Comparison of ENCODE assay signal across 1 cellular context in the genomic region with DNA sequence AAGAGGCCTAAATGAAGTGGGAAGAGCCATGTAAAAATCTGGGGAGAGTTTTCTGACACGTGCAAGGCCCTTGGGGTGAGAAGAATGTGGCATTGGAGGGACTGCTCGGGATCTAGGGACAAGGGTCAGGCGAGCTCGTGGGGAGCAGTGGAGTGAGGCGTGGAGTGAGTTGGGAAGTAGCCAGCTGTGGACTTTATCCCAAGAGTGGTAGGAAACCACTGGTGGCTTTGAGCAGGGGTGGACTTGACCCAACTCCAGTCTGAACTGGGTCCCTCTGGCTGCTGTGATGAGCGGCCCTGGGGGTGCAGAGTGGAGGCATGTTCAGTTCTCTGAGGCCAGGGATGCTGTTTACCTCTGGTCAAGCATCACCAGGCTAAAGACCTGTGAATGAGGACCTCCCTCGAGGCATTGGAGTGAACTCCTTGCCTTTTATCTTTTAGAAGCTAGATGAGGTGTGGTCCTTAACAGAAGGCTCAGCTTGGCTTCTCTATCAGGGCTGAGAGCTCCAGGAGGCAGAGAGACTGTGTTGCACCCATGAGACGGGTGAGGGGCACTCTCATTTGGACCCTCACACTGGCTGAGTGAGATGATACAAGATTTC.
TF ChIP-seq lines count a peak whose summit lies in the region.

No MANE protein-coding gene starts in this region.

TF ChIP-seq in IMR-90, 13 proteins besides CTCF, POLR2A, EP300 and RAD21:
- TF ChIP-seq CHD1 (IDR thresholded peaks at IDR 0.05; ENCODE audit: low read depth, low read length) (no peak), MAFK (IDR thresholded peaks at IDR 0.05; ENCODE audit: low read depth, low read length) (no peak), RCOR1 (IDR thresholded peaks at IDR 0.05; ENCODE audit: insufficient replicate concordance, low read length) (no peak)
- TF ChIP-seq, protein P1, sequence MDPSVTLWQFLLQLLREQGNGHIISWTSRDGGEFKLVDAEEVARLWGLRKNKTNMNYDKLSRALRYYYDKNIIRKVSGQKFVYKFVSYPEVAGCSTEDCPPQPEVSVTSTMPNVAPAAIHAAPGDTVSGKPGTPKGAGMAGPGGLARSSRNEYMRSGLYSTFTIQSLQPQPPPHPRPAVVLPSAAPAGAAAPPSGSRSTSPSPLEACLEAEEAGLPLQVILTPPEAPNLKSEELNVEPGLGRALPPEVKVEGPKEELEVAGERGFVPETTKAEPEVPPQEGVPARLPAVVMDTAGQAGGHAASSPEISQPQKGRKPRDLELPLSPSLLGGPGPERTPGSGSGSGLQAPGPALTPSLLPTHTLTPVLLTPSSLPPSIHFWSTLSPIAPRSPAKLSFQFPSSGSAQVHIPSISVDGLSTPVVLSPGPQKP (IDR thresholded peaks at IDR 0.05; ENCODE audit: borderline replicate concordance, low read depth, low read length) = no peak
TF ChIP-seq in IMR-90: peak in this region for 0.
